Comparison of ENCODE assay signal across 12 cellular contexts in the genomic region with DNA sequence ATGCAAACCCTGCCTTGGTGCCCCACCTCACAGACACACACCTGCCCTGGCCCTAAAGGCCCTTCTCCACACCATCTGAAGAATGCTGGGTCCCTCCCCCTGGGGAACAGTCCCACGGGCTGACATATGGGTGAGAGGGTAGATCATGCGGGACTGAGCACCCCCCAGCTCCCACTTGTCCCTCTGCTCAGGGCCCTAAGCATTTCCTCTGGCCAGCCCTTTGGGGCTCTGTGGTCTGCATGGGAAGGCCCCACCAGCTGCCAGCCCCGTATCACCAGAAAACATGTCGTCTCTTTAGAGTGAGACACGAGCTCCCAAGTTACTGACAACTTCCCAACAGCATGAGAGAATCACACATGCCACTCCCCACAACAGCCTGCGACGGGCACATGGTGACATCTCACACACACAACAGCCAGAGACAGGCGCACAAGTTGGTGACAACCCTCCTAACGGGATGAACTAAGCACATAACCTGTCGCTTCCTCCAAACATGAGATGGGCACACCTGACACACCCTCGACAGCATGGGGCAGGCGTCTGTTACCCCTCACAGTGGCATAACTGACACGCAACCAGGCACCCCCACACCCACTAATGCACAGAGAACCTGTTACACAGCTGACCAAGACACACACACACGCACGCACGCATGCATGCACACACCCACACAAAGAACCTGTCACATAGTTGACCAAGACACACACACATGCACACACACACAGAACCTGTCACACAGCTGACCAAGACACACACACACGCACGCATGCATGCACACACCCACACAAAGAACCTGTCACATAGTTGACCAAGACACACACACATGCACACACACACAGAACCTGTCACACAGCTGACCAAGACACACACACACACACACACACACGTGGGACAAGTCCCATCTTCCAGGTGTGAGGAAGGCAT. TPM values are rescaled to one million over a fixed set of nuclear protein-coding genes. Genes with fewer than 3 reads are reported as not detected.
DNase-seq lines count a peak whose midpoint lies in the region; ATAC-seq and TF ChIP-seq lines count a peak whose summit lies in the region.
"Had no signal": no experiment of that assay in that cellular context is flagged by ENCODE, and none has a peak within 500 bp of the region (broad histone marks: within the 10 kb centered on the region; RNA-seq: fewer than 3 reads in every experiment).

No MANE protein-coding gene starts in this region.

- CTCF ChIA-PET in activated CD4-positive, alpha-beta T cell treated with anti-CD3 and anti-CD28 coated beads for 36 hours (lab: Charles Lee): no interaction called here

- H3K9me3 Mint-ChIP-seq in neural crest cell: no peaks in the 10 kb centered on the region
- no peaks in the 10 kb centered on the region for H3K9me3 Mint-ChIP-seq in type B pancreatic cell
- H3K9me3 Mint-ChIP-seq in activated CD4-positive, alpha-beta T cell treated with anti-CD3 and anti-CD28 coated beads for 36 hours (ENCODE audit: low read depth): no peaks in the 10 kb centered on the region
- H3K9me3 Mint-ChIP-seq: activated B cell treated with CpG ODN at 0.5 μM for 24 hours had no signal

- H3K36me3 ChIP-seq in RWPE2 (ENCODE audit: low read depth) (peaks cover 9% of the 10 kb centered on the region), gastroesophageal sphincter (peaks cover 0 to 11% of the 10 kb centered on the region in 2 donors)

- peaks cover 15% of the 10 kb centered on the region for H3K4me1 ChIP-seq in RWPE2 (ENCODE audit: insufficient read depth, poor library complexity, severe bottlenecking)
- peaks cover 36 to 100% (median 84%) of the 10 kb centered on the region in 3 donors for H3K4me1 ChIP-seq in gastroesophageal sphincter

- ATAC-seq in RWPE2 (ENCODE audit: low read depth): no peak
- no peak for ATAC-seq in gastroesophageal sphincter
- ATAC-seq in GM18870 (IDR thresholded peaks at IDR 0.05; ENCODE audit: unreplicated experiment): no peak
- ATAC-seq in activated CD4-positive, alpha-beta T cell treated with anti-CD3 and anti-CD28 coated beads for 36 hours: no peak

- TF ChIP-seq CTCF in RWPE2 (IDR thresholded peaks at IDR 0.05; ENCODE audit: poor library complexity, severe bottlenecking) (no peak), gastroesophageal sphincter (IDR thresholded peaks at IDR 0.05) (no peak), neural crest cell (conservative IDR thresholded peaks at IDR 0.05) (no peak), type B pancreatic cell (conservative IDR thresholded peaks at IDR 0.05) (no peak)

- no peaks in the 10 kb centered on the region for H3K9me3 ChIP-seq in RWPE2 (ENCODE audit: severe bottlenecking)
- H3K9me3 ChIP-seq in gastroesophageal sphincter: no peaks in the 10 kb centered on the region

- H3K36me3 Mint-ChIP-seq in neural crest cell (ENCODE audit: low read depth) (no peaks in the 10 kb centered on the region), type B pancreatic cell (peaks cover 1% of the 10 kb centered on the region)
- H3K36me3 Mint-ChIP-seq in activated CD4-positive, alpha-beta T cell treated with anti-CD3 and anti-CD28 coated beads for 36 hours (ENCODE audit: low read depth): no peaks in the 10 kb centered on the region

- no peaks in the 10 kb centered on the region for H3K27me3 Mint-ChIP-seq in neural crest cell (ENCODE audit: low read depth)
- no peaks in the 10 kb centered on the region for H3K27me3 Mint-ChIP-seq in type B pancreatic cell
- H3K27me3 Mint-ChIP-seq in activated CD4-positive, alpha-beta T cell treated with anti-CD3 and anti-CD28 coated beads for 36 hours: no peaks in the 10 kb centered on the region
- H3K27me3 Mint-ChIP-seq: activated B cell treated with CpG ODN at 0.5 μM for 24 hours had no signal

- H3K27ac Mint-ChIP-seq in neural crest cell (ENCODE audit: unreplicated experiment) (no peak overlapping the region), type B pancreatic cell (peak overlapping the region; percentile 89)
- no peak overlapping the region for H3K27ac Mint-ChIP-seq in activated CD4-positive, alpha-beta T cell treated with anti-CD3 and anti-CD28 coated beads for 36 hours
- H3K27ac Mint-ChIP-seq: activated B cell treated with CpG ODN at 0.5 μM for 24 hours had no signal

- no peaks in the 10 kb centered on the region for H3K27me3 ChIP-seq in RWPE2 (ENCODE audit: insufficient read depth, poor library complexity, severe bottlenecking)
- H3K27me3 ChIP-seq in gastroesophageal sphincter: no peaks in the 10 kb centered on the region

- TF ChIP-seq EP300 in gastroesophageal sphincter (IDR thresholded peaks at IDR 0.05): no peak

- DNase-seq in RWPE2 (ENCODE audit: low spot score) (no peak), neural crest cell (ENCODE audit: low read depth, low spot score) (no peak), type B pancreatic cell (ENCODE audit: extremely low spot score, unreplicated experiment) (no peak), GDM1 (lab: John Stamatoyannopoulos, UW) (no peak), nucleus accumbens (lab: John Stamatoyannopoulos, UW) (no peak)
- no peak for DNase-seq in activated CD4-positive, alpha-beta T cell treated with anti-CD3 and anti-CD28 coated beads for 36 hours
- DNase-seq: activated B cell treated with CpG ODN at 0.5 μM for 24 hours; activated gamma-delta T cell treated with Interleukin-2 at 50 U/mL for 16 hours; HCEC 1CT; stimulated activated CD4-positive, alpha-beta T cell treated with anti-CD3 and anti-CD28 coated beads, Interleukin-4, amount 100 ng/mL, for 4 hours had no signal

- peak overlapping the region; percentile 62 for H3K4me3 Mint-ChIP-seq in neural crest cell
- H3K4me3 Mint-ChIP-seq in type B pancreatic cell: peak overlapping the region; percentile 64
- no peak overlapping the region for H3K4me3 Mint-ChIP-seq in activated CD4-positive, alpha-beta T cell treated with anti-CD3 and anti-CD28 coated beads for 36 hours
- H3K4me3 Mint-ChIP-seq: activated B cell treated with CpG ODN at 0.5 μM for 24 hours had no signal

- intact Hi-C loops in activated CD4-positive, alpha-beta T cell treated with anti-CD3 and anti-CD28 coated beads for 36 hours (cut with DNase I, micrococcal nuclease): no loop called here

- POLR2A ChIA-PET in activated CD4-positive, alpha-beta T cell treated with anti-CD3 and anti-CD28 coated beads for 36 hours (lab: Charles Lee): no interaction called here

- H3K4me1 Mint-ChIP-seq in neural crest cell: peaks cover 80% of the 10 kb centered on the region
- H3K4me1 Mint-ChIP-seq in type B pancreatic cell (ENCODE audit: unreplicated experiment): peaks cover 80% of the 10 kb centered on the region
- H3K4me1 Mint-ChIP-seq in activated CD4-positive, alpha-beta T cell treated with anti-CD3 and anti-CD28 coated beads for 36 hours: peaks cover 8% of the 10 kb centered on the region

- no peak for TF ChIP-seq POLR2A in gastroesophageal sphincter (IDR thresholded peaks at IDR 0.05)

- H3K27ac ChIP-seq in RWPE2 (ENCODE audit: poor library complexity, severe bottlenecking): peak overlapping the region; percentile 93
- H3K27ac ChIP-seq in gastroesophageal sphincter: peak overlapping the region; percentile 54 to 98 (median 94)

- 73 to 83% methylated on average over 3 to 6 of the region's 19 CpGs for WGBS in gastroesophageal sphincter (ENCODE audit: low coverage in 1 of 2), 2 donors

- H3K4me3 ChIP-seq in RWPE2 (ENCODE audit: severe bottlenecking): no peak overlapping the region
- H3K4me3 ChIP-seq in gastroesophageal sphincter: peak overlapping the region in 1 of 2 donors; percentile 26

RNA-seq across cellular contexts. Expression of gene AHDC1, which starts 41.2 kb away (rescaled TPM):
- total RNA-seq in gastroesophageal sphincter (10 to 100 TPM; 18.2 to 50.3 (median 27.7) TPM), neural crest cell (50.1 and 54.8 TPM in 2 replicates), type B pancreatic cell (ENCODE audit: low replicate concordance) (49.3 and 61.0 TPM in 2 replicates)
- 10 to 100 TPM; 10.3 to 12.1 TPM for total RNA-seq in activated CD4-positive, alpha-beta T cell treated with anti-CD3 and anti-CD28 coated beads for 36 hours
